10 cellular contexts compared by ENCODE assay signal in the genomic region with DNA sequence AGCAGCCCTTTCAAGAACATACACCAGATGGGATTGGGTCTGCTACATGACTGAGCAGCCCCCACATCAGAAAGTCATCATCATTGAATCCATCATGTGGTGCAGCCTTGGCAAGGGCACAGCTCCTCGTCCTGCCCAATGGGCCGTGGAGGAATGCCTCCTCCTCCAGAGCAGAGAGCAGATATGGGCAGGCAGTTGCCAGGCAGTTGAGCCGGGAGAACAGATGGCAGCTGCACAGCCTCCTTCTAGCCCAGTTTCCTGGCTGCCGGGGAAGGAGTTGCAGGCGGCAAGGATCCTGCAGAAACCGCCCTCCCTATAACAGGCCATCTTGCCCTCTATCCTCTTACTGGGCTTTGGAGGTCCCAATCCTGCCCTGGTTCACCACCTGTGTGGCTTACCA. TPM values are rescaled to one million over a fixed set of nuclear protein-coding genes. Genes with fewer than 3 reads are reported as not detected.
DNase-seq lines count a peak whose midpoint lies in the region; TF ChIP-seq lines count a peak whose summit lies in the region.
"Had no signal": no experiment of that assay in that cellular context is flagged by ENCODE, and none has a peak within 500 bp of the region (broad histone marks: within the 10 kb centered on the region; RNA-seq: fewer than 3 reads in every experiment).

No MANE protein-coding gene starts in this region.

- peak overlapping the region in 24 of 59 donors; percentile 5 to 76 (median 32) for H3K27ac ChIP-seq in dorsolateral prefrontal cortex
- H3K27ac ChIP-seq: SJSA1 had no signal

- intact Hi-C loops in dorsolateral prefrontal cortex (cut with DNase I) (no loop called here), posterior vena cava (cut with DNase I) (no loop called here)
- intact Hi-C loops in activated naive CD4-positive, alpha-beta T cell treated with anti-CD3 and anti-CD28 coated beads for 36 hours (cut with micrococcal nuclease) = no loop called here

- no peaks in the 10 kb centered on the region for H3K4me1 Mint-ChIP-seq in activated naive CD4-positive, alpha-beta T cell treated with anti-CD3 and anti-CD28 coated beads for 36 hours (ENCODE audit: low read depth)

- H3K9me3 Mint-ChIP-seq in activated naive CD4-positive, alpha-beta T cell treated with anti-CD3 and anti-CD28 coated beads for 36 hours = no peaks in the 10 kb centered on the region

- no peak overlapping the region for H3K4me3 ChIP-seq in dorsolateral prefrontal cortex
- H3K4me3 ChIP-seq: SJSA1 had no signal

- H3K27ac Mint-ChIP-seq in activated naive CD4-positive, alpha-beta T cell treated with anti-CD3 and anti-CD28 coated beads for 36 hours = no peak overlapping the region

- no peaks in the 10 kb centered on the region for H3K36me3 Mint-ChIP-seq in activated naive CD4-positive, alpha-beta T cell treated with anti-CD3 and anti-CD28 coated beads for 36 hours (ENCODE audit: low read depth)

- no peaks in the 10 kb centered on the region for H3K27me3 ChIP-seq in dorsolateral prefrontal cortex
- H3K27me3 ChIP-seq: SJSA1 had no signal

- peak; percentile 99 for DNase-seq in DMS 273 treated with DMSO at 0.1 percent for 48 hours (lab: John Stamatoyannopoulos, UW)
- DNase-seq in NCI-H2196 treated with DMSO at 0.1 percent for 48 hours (lab: John Stamatoyannopoulos, UW; ENCODE audit: unreplicated experiment) = peak; percentile 26
- peak in 9 of 10 donors; percentile 47 to 93 (median 81) for DNase-seq in dorsolateral prefrontal cortex
- DNase-seq in occipital lobe (lab: John Stamatoyannopoulos, UW) = peak; percentile 65
- DNase-seq in 8988T = no peak
- no peak for DNase-seq in posterior vena cava (ENCODE audit: low spot score)
- DNase-seq in activated naive CD4-positive, alpha-beta T cell treated with anti-CD3 and anti-CD28 coated beads for 36 hours = no peak
- DNase-seq in LoVo (ENCODE audit: low spot score) = no peak
- DNase-seq: right cardiac atrium had no signal

- TF ChIP-seq CTCF in dorsolateral prefrontal cortex (IDR thresholded peaks at IDR 0.05 in 54 of 56, conservative IDR thresholded peaks at IDR 0.05 in 2 of 56; ENCODE audit: low read depth in 1 of 56, partially characterized antibody in 56 of 56) = peak in 16 of 56 donors; percentile 13 to 46 (median 26)

- no peak overlapping the region for H3K4me3 Mint-ChIP-seq in activated naive CD4-positive, alpha-beta T cell treated with anti-CD3 and anti-CD28 coated beads for 36 hours

- CTCF ChIA-PET in activated naive CD4-positive, alpha-beta T cell treated with anti-CD3 and anti-CD28 coated beads for 36 hours (lab: Charles Lee) = no interaction called here

- H3K27me3 Mint-ChIP-seq in activated naive CD4-positive, alpha-beta T cell treated with anti-CD3 and anti-CD28 coated beads for 36 hours (ENCODE audit: low read depth) = peaks cover 4% of the 10 kb centered on the region

RNA-seq across cellular contexts. Expression of gene ZFAND3, which starts 11.9 kb away (rescaled TPM):
- total RNA-seq in dorsolateral prefrontal cortex (100 to 1,000 TPM in 2 of 120 experiments, 10 to 100 TPM in 118; 48.5 to 106 (median 70.2) TPM), occipital lobe (23.4 TPM), posterior vena cava (10 to 100 TPM; 53.8 to 69.3 TPM)
- total RNA-seq in activated naive CD4-positive, alpha-beta T cell treated with anti-CD3 and anti-CD28 coated beads for 36 hours = 10 to 100 TPM; 33.6 to 35.3 TPM

Comparison
In these comparisons a context has a peak if more than half of its experiments do, and no peak if none do; other contexts are left out.
1. DNase-seq: peak in DMS 273 treated with DMSO at 0.1 percent for 48 hours (single experiment), NCI-H2196 treated with DMSO at 0.1 percent for 48 hours (single experiment), dorsolateral prefrontal cortex (9 of 10) and occipital lobe (single experiment); none in 8988T (single experiment), posterior vena cava (single experiment), activated naive CD4-positive, alpha-beta T cell treated with anti-CD3 and anti-CD28 coated beads for 36 hours (single experiment) and LoVo (single experiment).